ENCODE assay signal across 13 cellular contexts in genomic region chr16:65414284-65414984, GRCh38.
DNase-seq lines count a peak whose midpoint lies in the region; ATAC-seq, FAIRE-seq and TF ChIP-seq lines count a peak whose summit lies in the region.
"Had no signal": no experiment of that assay in that cellular context is flagged by ENCODE, and none has a peak within 500 bp of the region (broad histone marks: within the 10 kb centered on the region; RNA-seq: fewer than 3 reads in every experiment).

No MANE protein-coding gene starts in this region.

- H3K27me3 ChIP-seq in ACC112 (ENCODE audit: insufficient read depth, low read length) = no peaks in the 10 kb centered on the region
- peaks cover 8% of the 10 kb centered on the region for H3K27me3 ChIP-seq in foreskin keratinocyte
- no peaks in the 10 kb centered on the region for H3K27me3 ChIP-seq in pancreas
- H3K27me3 ChIP-seq in right cardiac atrium (ENCODE audit: control insufficient read depth, insufficient read depth) = no peaks in the 10 kb centered on the region
- H3K27me3 ChIP-seq: neutrophil had no signal

- intact Hi-C loops in pancreas (cut with DNase I) = no loop called here
- intact Hi-C loops in right cardiac atrium (cut with DNase I) = no loop called here

- 42 to 53% methylated on average over 7 of the region's 7 CpGs for WGBS in pancreas, 2 donors
- WGBS in right cardiac atrium = 62% methylated on average over 7 of the region's 7 CpGs

- H3K9me3 ChIP-seq in pancreas (no peaks in the 10 kb centered on the region), right cardiac atrium (ENCODE audit: control insufficient read depth, low read length) (no peaks in the 10 kb centered on the region)
- H3K9me3 ChIP-seq: neutrophil had no signal

- H3K4me3 ChIP-seq in ACC112 (ENCODE audit: low read depth, low read length) = peak overlapping the region; percentile 43; the same call in 1 of the 2 replicates
- no peak overlapping the region for H3K4me3 ChIP-seq in HFF-Myc (replicated peaks; ENCODE audit: low read depth, low read length)
- no peak overlapping the region for H3K4me3 ChIP-seq in pancreas
- no peak overlapping the region for H3K4me3 ChIP-seq in right cardiac atrium (ENCODE audit: low read length)

- ATAC-seq in foreskin keratinocyte (peak; percentile 85), pancreas (no peak), right cardiac atrium (no peak), GM19328 (IDR thresholded peaks at IDR 0.05; ENCODE audit: unreplicated experiment) (no peak)

- no peaks in the 10 kb centered on the region for H3K79me2 ChIP-seq in ACC112 (ENCODE audit: control insufficient read depth, insufficient read depth, low read length, unreplicated experiment)

- H3K36me3 ChIP-seq in ACC112 (ENCODE audit: insufficient read depth, low read length) (no peaks in the 10 kb centered on the region), pancreas (no peaks in the 10 kb centered on the region)
- H3K36me3 ChIP-seq: neutrophil had no signal

- no peak overlapping the region for H2AFZ ChIP-seq in ACC112 (ENCODE audit: low read length, unreplicated experiment)

- H3K27ac ChIP-seq in ACC112 (ENCODE audit: low read depth, low read length) = peak overlapping the region; percentile 16; the same call in 1 of the 2 replicates
- no peak overlapping the region for H3K27ac ChIP-seq in foreskin keratinocyte
- H3K27ac ChIP-seq in pancreas = no peak overlapping the region
- H3K27ac ChIP-seq in right cardiac atrium (ENCODE audit: low read length) = no peak overlapping the region
- H3K27ac ChIP-seq: C4-2B, neutrophil had no signal

- no peak for FAIRE-seq in pancreas (lab: Jason Lieb, UNC)
- FAIRE-seq: colon, GM12892 had no signal

- H3K4me1 ChIP-seq in ACC112 (ENCODE audit: control insufficient read depth, insufficient read depth, low read length, unreplicated experiment) (peaks cover 44% of the 10 kb centered on the region), foreskin keratinocyte (peaks cover 23% of the 10 kb centered on the region), pancreas (no peaks in the 10 kb centered on the region), right cardiac atrium (ENCODE audit: control insufficient read depth, insufficient read depth, low read length) (no peaks in the 10 kb centered on the region)

- TF ChIP-seq CTCF in HFF-Myc (IDR thresholded peaks at IDR 0.05; ENCODE audit: low read depth, low read length, missing control alignments) (no peak), foreskin keratinocyte (conservative IDR thresholded peaks at IDR 0.05) (no peak), pancreas (IDR thresholded peaks at IDR 0.05) (no peak)

- DNase-seq in HFF-Myc (ENCODE audit: extremely low read depth, low read depth) (peak; percentile 88), T1000 (lab: John Stamatoyannopoulos, UW) (peak; percentile 66), foreskin keratinocyte (peak; percentile 78 to 88), pancreas (no peak), right cardiac atrium (no peak), NCI-H2107 treated with DMSO at 0.1 percent for 48 hours (lab: John Stamatoyannopoulos, UW; ENCODE audit: unreplicated experiment) (no peak)
- DNase-seq: NCI-H1092 had no signal

Comparison
In these comparisons a context has a peak if more than half of its experiments do, and no peak if none do; other contexts are left out.
1. DNase-seq: peak in HFF-Myc (single experiment), T1000 (single experiment) and foreskin keratinocyte (2 of 2); none in pancreas (0 of 6), right cardiac atrium (0 of 3) and NCI-H2107 treated with DMSO at 0.1 percent for 48 hours (single experiment).